In the genomic region with DNA sequence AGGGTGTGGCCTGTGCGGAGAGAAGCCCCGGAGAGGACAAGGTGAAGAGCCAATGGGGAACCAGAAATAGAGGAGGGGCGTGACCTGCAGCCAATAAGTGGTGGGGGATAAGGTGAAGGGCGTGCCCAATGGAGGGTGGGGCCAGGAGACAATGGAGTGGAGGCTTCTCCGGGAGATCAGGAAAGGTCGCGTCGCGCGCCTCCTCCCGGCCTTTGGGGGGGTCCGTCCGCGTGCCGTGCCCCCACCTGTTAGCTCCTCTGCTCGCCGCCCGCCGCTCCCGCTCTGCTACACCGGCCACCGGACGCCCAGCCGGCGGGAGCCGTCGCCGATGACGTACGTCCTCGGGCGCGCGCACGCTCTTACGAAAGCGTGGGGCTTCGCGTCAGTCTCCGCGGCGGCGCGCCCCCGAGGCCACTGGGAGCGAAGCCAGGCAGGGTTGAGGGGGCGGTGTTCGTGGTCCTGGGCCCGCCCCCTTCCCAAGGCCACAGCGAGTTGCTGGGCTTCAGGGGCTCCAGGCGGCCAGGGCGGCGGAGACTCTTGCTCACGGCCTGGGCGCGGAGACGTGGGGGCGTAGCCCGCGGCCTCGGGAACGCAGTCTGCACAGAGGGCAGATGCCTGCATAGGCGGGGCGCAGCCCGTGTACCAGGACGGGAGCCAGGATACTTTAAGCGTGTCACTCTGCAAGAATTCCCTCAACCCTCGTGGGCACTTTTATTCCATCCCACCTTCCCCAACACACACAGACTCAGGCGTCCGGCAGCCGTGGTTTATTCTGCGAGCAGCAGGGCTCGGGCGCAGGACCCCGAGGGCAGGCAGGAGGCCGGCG, we compare ENCODE assay signal across 1 cellular context.
TF ChIP-seq lines count a peak whose summit lies in the region.

A gene (minus strand): TSS at position 337 of the 826 bp plus-strand sequence. CDS start 3,353 bp downstream, outside the sequence.

TF ChIP-seq in SK-N-SH, 30 proteins besides CTCF, POLR2A, EP300 and RAD21 (continued from another document):
- TF ChIP-seq, protein P1, sequence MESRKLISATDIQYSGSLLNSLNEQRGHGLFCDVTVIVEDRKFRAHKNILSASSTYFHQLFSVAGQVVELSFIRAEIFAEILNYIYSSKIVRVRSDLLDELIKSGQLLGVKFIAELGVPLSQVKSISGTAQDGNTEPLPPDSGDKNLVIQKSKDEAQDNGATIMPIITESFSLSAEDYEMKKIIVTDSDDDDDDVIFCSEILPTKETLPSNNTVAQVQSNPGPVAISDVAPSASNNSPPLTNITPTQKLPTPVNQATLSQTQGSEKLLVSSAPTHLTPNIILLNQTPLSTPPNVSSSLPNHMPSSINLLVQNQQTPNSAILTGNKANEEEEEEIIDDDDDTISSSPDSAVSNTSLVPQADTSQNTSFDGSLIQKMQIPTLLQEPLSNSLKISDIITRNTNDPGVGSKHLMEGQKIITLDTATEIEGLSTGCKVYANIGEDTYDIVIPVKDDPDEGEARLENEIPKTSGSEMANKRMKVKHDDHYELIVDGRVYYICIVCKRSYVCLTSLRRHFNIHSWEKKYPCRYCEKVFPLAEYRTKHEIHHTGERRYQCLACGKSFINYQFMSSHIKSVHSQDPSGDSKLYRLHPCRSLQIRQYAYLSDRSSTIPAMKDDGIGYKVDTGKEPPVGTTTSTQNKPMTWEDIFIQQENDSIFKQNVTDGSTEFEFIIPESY (IDR thresholded peaks at IDR 0.05; ENCODE audit: borderline replicate concordance, low read depth), result no peak
- TF ChIP-seq TEAD4 (IDR thresholded peaks at IDR 0.05; ENCODE audit: borderline replicate concordance, insufficient read depth) (no peak), RCOR1 (IDR thresholded peaks at IDR 0.05; ENCODE audit: low read length) (no peak), FOXM1 (IDR thresholded peaks at IDR 0.05; ENCODE audit: low read depth) (no peak), FOXJ3 (CRISPR knock-in tag; IDR thresholded peaks at IDR 0.05) (0 out of 2 replicates have a peak, but pooled peaks have one; percentile 11), TAF1 (IDR thresholded peaks at IDR 0.05; ENCODE audit: borderline replicate concordance, low read depth, low read length) (no peak), JUND (IDR thresholded peaks at IDR 0.05) (no peak), ELF1 (IDR thresholded peaks at IDR 0.05) (no peak)
- TF ChIP-seq, protein P2, sequence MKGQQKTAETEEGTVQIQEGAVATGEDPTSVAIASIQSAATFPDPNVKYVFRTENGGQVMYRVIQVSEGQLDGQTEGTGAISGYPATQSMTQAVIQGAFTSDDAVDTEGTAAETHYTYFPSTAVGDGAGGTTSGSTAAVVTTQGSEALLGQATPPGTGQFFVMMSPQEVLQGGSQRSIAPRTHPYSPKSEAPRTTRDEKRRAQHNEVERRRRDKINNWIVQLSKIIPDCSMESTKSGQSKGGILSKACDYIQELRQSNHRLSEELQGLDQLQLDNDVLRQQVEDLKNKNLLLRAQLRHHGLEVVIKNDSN (IDR thresholded peaks at IDR 0.05; ENCODE audit: borderline replicate concordance, low read depth), result no peak
- TF ChIP-seq, protein P3, sequence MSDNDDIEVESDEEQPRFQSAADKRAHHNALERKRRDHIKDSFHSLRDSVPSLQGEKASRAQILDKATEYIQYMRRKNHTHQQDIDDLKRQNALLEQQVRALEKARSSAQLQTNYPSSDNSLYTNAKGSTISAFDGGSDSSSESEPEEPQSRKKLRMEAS (IDR thresholded peaks at IDR 0.05; ENCODE audit: low read depth), result peak; percentile 37; the same call in 1 of the 2 replicates
- TF ChIP-seq, protein P4, sequence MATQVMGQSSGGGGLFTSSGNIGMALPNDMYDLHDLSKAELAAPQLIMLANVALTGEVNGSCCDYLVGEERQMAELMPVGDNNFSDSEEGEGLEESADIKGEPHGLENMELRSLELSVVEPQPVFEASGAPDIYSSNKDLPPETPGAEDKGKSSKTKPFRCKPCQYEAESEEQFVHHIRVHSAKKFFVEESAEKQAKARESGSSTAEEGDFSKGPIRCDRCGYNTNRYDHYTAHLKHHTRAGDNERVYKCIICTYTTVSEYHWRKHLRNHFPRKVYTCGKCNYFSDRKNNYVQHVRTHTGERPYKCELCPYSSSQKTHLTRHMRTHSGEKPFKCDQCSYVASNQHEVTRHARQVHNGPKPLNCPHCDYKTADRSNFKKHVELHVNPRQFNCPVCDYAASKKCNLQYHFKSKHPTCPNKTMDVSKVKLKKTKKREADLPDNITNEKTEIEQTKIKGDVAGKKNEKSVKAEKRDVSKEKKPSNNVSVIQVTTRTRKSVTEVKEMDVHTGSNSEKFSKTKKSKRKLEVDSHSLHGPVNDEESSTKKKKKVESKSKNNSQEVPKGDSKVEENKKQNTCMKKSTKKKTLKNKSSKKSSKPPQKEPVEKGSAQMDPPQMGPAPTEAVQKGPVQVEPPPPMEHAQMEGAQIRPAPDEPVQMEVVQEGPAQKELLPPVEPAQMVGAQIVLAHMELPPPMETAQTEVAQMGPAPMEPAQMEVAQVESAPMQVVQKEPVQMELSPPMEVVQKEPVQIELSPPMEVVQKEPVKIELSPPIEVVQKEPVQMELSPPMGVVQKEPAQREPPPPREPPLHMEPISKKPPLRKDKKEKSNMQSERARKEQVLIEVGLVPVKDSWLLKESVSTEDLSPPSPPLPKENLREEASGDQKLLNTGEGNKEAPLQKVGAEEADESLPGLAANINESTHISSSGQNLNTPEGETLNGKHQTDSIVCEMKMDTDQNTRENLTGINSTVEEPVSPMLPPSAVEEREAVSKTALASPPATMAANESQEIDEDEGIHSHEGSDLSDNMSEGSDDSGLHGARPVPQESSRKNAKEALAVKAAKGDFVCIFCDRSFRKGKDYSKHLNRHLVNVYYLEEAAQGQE (IDR thresholded peaks at IDR 0.05; ENCODE audit: low read depth, low read length), result peak; percentile 39
